1 cellular context compared by ENCODE assay signal in genomic region chr10:94640562-94640961, GRCh38.
TF ChIP-seq lines count a peak whose summit lies in the region.

No MANE protein-coding gene starts in this region.

TF ChIP-seq in SK-N-SH, 30 proteins besides CTCF, POLR2A, EP300 and RAD21 (continued from another document):
- TF ChIP-seq, protein P1, sequence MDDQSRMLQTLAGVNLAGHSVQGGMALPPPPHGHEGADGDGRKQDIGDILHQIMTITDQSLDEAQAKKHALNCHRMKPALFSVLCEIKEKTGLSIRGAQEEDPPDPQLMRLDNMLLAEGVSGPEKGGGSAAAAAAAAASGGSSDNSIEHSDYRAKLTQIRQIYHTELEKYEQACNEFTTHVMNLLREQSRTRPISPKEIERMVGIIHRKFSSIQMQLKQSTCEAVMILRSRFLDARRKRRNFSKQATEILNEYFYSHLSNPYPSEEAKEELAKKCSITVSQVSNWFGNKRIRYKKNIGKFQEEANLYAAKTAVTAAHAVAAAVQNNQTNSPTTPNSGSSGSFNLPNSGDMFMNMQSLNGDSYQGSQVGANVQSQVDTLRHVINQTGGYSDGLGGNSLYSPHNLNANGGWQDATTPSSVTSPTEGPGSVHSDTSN (IDR thresholded peaks at IDR 0.05): no peak
- no peak for TF ChIP-seq RFX5 (IDR thresholded peaks at IDR 0.05; ENCODE audit: low read length)
- TF ChIP-seq RCOR1 (IDR thresholded peaks at IDR 0.05; ENCODE audit: low read length): peak; percentile 48; the same call in 1 of the 2 replicates
- no peak for TF ChIP-seq GABPA (IDR thresholded peaks at IDR 0.05; ENCODE audit: low read depth)
- TF ChIP-seq TCF12 (IDR thresholded peaks at IDR 0.05): 0 out of 2 replicates have a peak, but pooled peaks have one; percentile 13
- no peak for TF ChIP-seq CHD2 (IDR thresholded peaks at IDR 0.05; ENCODE audit: low read length, partially characterized antibody)
- no peak for TF ChIP-seq NFIC (IDR thresholded peaks at IDR 0.05; ENCODE audit: borderline replicate concordance)
